Comparison of ENCODE assay signal across 14 cellular contexts in the genomic region with DNA sequence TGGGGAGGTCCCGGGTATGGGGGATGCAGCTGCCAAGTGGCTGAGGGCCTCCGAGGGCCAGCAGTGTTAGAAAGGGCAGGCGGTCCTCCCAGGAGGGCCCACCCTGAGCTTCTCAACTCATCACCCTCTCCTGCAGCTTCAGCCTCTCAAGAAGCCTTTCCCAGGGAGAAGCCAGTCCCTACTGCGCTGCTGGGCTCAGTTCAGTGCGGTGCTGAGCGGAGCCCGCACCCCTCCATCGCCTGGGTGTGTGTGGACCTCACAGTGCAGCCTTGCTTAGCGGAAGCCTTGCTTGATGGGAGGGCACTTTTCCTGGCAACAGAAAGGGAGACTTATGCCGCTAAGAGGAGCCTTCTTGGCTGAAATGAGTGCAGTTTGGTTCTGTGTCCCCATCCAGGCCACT. TPM values are rescaled to one million over a fixed set of nuclear protein-coding genes. Genes with fewer than 3 reads are reported as not detected.
DNase-seq lines count a peak whose midpoint lies in the region; ATAC-seq, FAIRE-seq and TF ChIP-seq lines count a peak whose summit lies in the region.
"Had no signal": no experiment of that assay in that cellular context is flagged by ENCODE, and none has a peak within 500 bp of the region (broad histone marks: within the 10 kb centered on the region; RNA-seq: fewer than 3 reads in every experiment).

No MANE protein-coding gene starts in this region.

- CTCF ChIA-PET in H1 (lab: Charles Lee; ENCODE audit: partially characterized antibody) = interaction anchor here (0.6 to 5.7 kb wide), 29 partner anchors 9 to 410 kb away, joined by 3 to 29 read pairs (median 4); a partner anchor contains a TSS

- no peaks in the 10 kb centered on the region for H3K9me3 Mint-ChIP-seq in H9
- H3K9me3 Mint-ChIP-seq: CD8-positive, alpha-beta T cell had no signal

- TF ChIP-seq POLR2A in H1 (IDR thresholded peaks at IDR 0.05; ENCODE audit: control extremely low read depth in 1 of 2, low read depth in 2 of 2, low read length in 2 of 2) = no peak

- H2BK20ac ChIP-seq in H1 (ENCODE audit: low read length) = no peak overlapping the region
- H2BK20ac ChIP-seq in H9 (ENCODE audit: low read depth, low read length, poor library complexity, severe bottlenecking) = no peak overlapping the region

- no peak for FAIRE-seq in H1 (lab: Jason Lieb, UNC)
- FAIRE-seq: G401.6, GM19239 had no signal

- H2BK15ac ChIP-seq in H1 (ENCODE audit: low read length) = no peak overlapping the region
- H2BK15ac ChIP-seq in H9 (ENCODE audit: low read depth, low read length) = no peak overlapping the region

- no peak overlapping the region; a peak in 1 of 7 replicates for H3K27ac Mint-ChIP-seq in H9
- H3K27ac Mint-ChIP-seq: B cell; CD8-positive, alpha-beta T cell had no signal

- TF ChIP-seq EP300 in H1 (IDR thresholded peaks at IDR 0.05; ENCODE audit: borderline replicate concordance in 1 of 2, low read depth in 2 of 2, low read length in 2 of 2) = no peak

- H3K4me3 ChIP-seq in NT2/D1 (ENCODE audit: insufficient read length, low read depth) (no peak overlapping the region), H1 (ENCODE audit: extremely low read depth in 1 of 4, insufficient read depth in 2 of 4, low read depth in 3 of 4, low read length in 4 of 4) (no peak overlapping the region), neutrophil (ENCODE audit: low read depth in 1 of 2, low read length in 1 of 2) (no peak overlapping the region)
- H3K4me3 ChIP-seq: BLaER1 treated with 17β-estradiol and CSF1 and Interleukin-3, amounts not matched to agents 10 nM and 100 nM had no signal

- H3K4me1 ChIP-seq in NT2/D1 (ENCODE audit: insufficient read depth, insufficient read length) = peaks cover 19% of the 10 kb centered on the region
- H3K4me1 ChIP-seq in H1 (replicated peaks in 1 of 4; ENCODE audit: control insufficient read depth in 3 of 4, insufficient read depth in 4 of 4, low read length in 3 of 4) = peaks cover 0 to 7% (median 2%) of the 10 kb centered on the region in 4 experiments; a peak in 5 of 7 replicates
- H3K4me1 ChIP-seq in neutrophil (ENCODE audit: control insufficient read depth in 1 of 2, insufficient read depth in 1 of 2, low read depth in 1 of 2, low read length in 1 of 2) = peaks cover 28 to 34% of the 10 kb centered on the region in 2 experiments
- H3K4me1 ChIP-seq in H9 (ENCODE audit: insufficient read depth, low read length) = no peaks in the 10 kb centered on the region

- H2BK12ac ChIP-seq in H1 (ENCODE audit: low read depth, low read length) (peak overlapping the region; percentile 29; the same call in 1 of the 2 replicates), H9 (ENCODE audit: insufficient read length, low read depth, low read length) (no peak overlapping the region)

- no peak for ATAC-seq in HG02763 (IDR thresholded peaks at IDR 0.05; ENCODE audit: unreplicated experiment)

- H4K5ac ChIP-seq in H1 (ENCODE audit: insufficient read length, low read depth, low read length) (no peak overlapping the region), H9 (ENCODE audit: insufficient read length, low read depth, low read length) (no peak overlapping the region)

- H3K27ac ChIP-seq in H1 (ENCODE audit: low read depth, low read length) (no peak overlapping the region), neutrophil (peak overlapping the region; percentile 8), H9 (ENCODE audit: insufficient read length, low read depth, low read length) (no peak overlapping the region)
- H3K27ac ChIP-seq: HL-60 had no signal

- peaks cover 0 to 8% (median 1%) of the 10 kb centered on the region in 3 experiments; a peak in 4 of 7 replicates for H3K36me3 Mint-ChIP-seq in H9 (ENCODE audit: insufficient read depth in 1 of 3, low read depth in 3 of 3)

- H2AK5ac ChIP-seq in H1 (ENCODE audit: low read depth, low read length) (0 out of 2 replicates have a peak overlapping the region, but pooled peaks have one; percentile 58), H9 (ENCODE audit: insufficient read length, low read length) (no peak overlapping the region)

- POLR2A ChIA-PET in H1 (lab: Charles Lee; ENCODE audit: partially characterized antibody) = interaction anchor here (1.2 to 9.0 kb wide), 3 partner anchors 6 to 38 kb away, joined by 3 to 77 read pairs (median 4); a partner anchor contains a TSS

- H4K20me1 ChIP-seq in H1 (replicated peaks in 1 of 2; ENCODE audit: control insufficient read depth in 1 of 2, insufficient read depth in 2 of 2, low read length in 2 of 2) (peaks cover 5 to 7% of the 10 kb centered on the region in 2 experiments), H9 (ENCODE audit: control insufficient read depth, insufficient read depth, insufficient read length) (no peaks in the 10 kb centered on the region)

- WGBS in H1 (ENCODE audit: extremely low coverage in 1 of 2, insufficient coverage in 1 of 2, insufficient read length in 1 of 2, insufficient replicate concordance in 2 of 2, low coverage in 1 of 2, low lambda C conversion rate in 2 of 2, missing lambda C conversion rate in 1 of 2), 2 experiments = 88% methylated on average over 9 of the region's 10 CpGs; no CpG with 5 or more reads in 1 of the 2 experiments
- no CpG with 5 or more reads among the region's 10 CpGs for WGBS in H9 (ENCODE audit: extremely low coverage, insufficient read length, low lambda C conversion rate)

- H2BK5ac ChIP-seq in H1 (ENCODE audit: low read depth, low read length) = no peak overlapping the region
- H2BK5ac ChIP-seq in H9 (ENCODE audit: insufficient read length, low read length) = no peak overlapping the region

- no peak overlapping the region for H3T11ph ChIP-seq in H9 (ENCODE audit: low read length)

- no peak overlapping the region for H3K4me2 ChIP-seq in H1 (ENCODE audit: insufficient read depth in 1 of 2, low read depth in 2 of 2, low read length in 2 of 2)
- no peak overlapping the region for H3K4me2 ChIP-seq in H9 (ENCODE audit: insufficient read depth, insufficient read length, low read length)

- H3K27me3 Mint-ChIP-seq in H9 (ENCODE audit: low read depth) = no peaks in the 10 kb centered on the region; the same call in 1 of the 2 replicates
- H3K27me3 Mint-ChIP-seq: B cell had no signal

- H3K4me3 Mint-ChIP-seq in H9 = no peak overlapping the region
- H3K4me3 Mint-ChIP-seq: B cell; CD8-positive, alpha-beta T cell had no signal

- H3K27me3 ChIP-seq in NT2/D1 (ENCODE audit: insufficient read depth, insufficient read length) (no peaks in the 10 kb centered on the region), H1 (replicated peaks in 1 of 4; ENCODE audit: control insufficient read depth in 3 of 4, extremely low read depth in 1 of 4, insufficient read depth in 3 of 4, low read length in 3 of 4) (no peaks in the 10 kb centered on the region), neutrophil (no peaks in the 10 kb centered on the region), H9 (ENCODE audit: insufficient read depth, low read length) (no peaks in the 10 kb centered on the region)
- H3K27me3 ChIP-seq: BLaER1 treated with 17β-estradiol and CSF1 and Interleukin-3, amounts not matched to agents 10 nM and 100 nM had no signal

- DNase-seq in NT2/D1 (ENCODE audit: low read depth, low spot score) = no peak
- DNase-seq in H1 (ENCODE audit: low read depth in 1 of 2, low spot score in 2 of 2) = no peak
- no peak for DNase-seq in H9
- DNase-seq: DMS 273 treated with DMSO at 0.1 percent for 48 hours, HCEC 1CT, IMR-90 had no signal

- no peaks in the 10 kb centered on the region for H3K9me3 ChIP-seq in NT2/D1 (ENCODE audit: insufficient read depth, low read length)
- no peaks in the 10 kb centered on the region for H3K9me3 ChIP-seq in H1 (ENCODE audit: insufficient read depth in 2 of 2, low read depth in 1 of 2, low read length in 1 of 2)
- no peaks in the 10 kb centered on the region for H3K9me3 ChIP-seq in neutrophil
- no peaks in the 10 kb centered on the region for H3K9me3 ChIP-seq in H9 (ENCODE audit: control insufficient read depth, low read depth, low read length)

- H3K79me1 ChIP-seq in H1 (ENCODE audit: low read depth, low read length) (no peaks in the 10 kb centered on the region), H9 (ENCODE audit: insufficient read depth, low read depth, low read length, poor library complexity, severe bottlenecking) (no peaks in the 10 kb centered on the region)

- H3K36me3 ChIP-seq in NT2/D1 (ENCODE audit: insufficient read depth, insufficient read length, low read length) (peaks cover 16% of the 10 kb centered on the region), H1 (ENCODE audit: control insufficient read depth in 2 of 4, insufficient read depth in 4 of 4, low read length in 3 of 4) (peaks cover 0 to 5% (median 0%) of the 10 kb centered on the region in 4 experiments; a peak in 1 of 8 replicates), neutrophil (peaks cover 60% of the 10 kb centered on the region)

- H4K8ac ChIP-seq in H1 (ENCODE audit: extremely low read depth, insufficient read depth, low read length) (peak overlapping the region; percentile 28; the same call in 1 of the 2 replicates), H9 (replicated peaks; ENCODE audit: insufficient read length, low read depth, low read length) (no peak overlapping the region)

- H4K91ac ChIP-seq in H1 (replicated peaks; ENCODE audit: insufficient read length, low read length) (no peak overlapping the region), H9 (ENCODE audit: insufficient read length, low read depth, low read length) (no peak overlapping the region)

- H3K9ac ChIP-seq in NT2/D1 (ENCODE audit: insufficient read length, low read depth) (peak overlapping the region; percentile 26), H1 (replicated peaks in 1 of 4; ENCODE audit: extremely low read depth in 1 of 4, low read depth in 3 of 4, low read length in 3 of 4) (peak overlapping the region in 1 of 4 experiments; percentile 15; a peak in 1 of 7 replicates), H9 (ENCODE audit: extremely low read depth, insufficient read length, low read length) (no peak overlapping the region)

- H3K56ac ChIP-seq in H1 (replicated peaks; ENCODE audit: insufficient read length, low read depth, low read length) (no peak overlapping the region), H9 (ENCODE audit: insufficient read length, low read depth, low read length) (no peak overlapping the region)

- TF ChIP-seq RAD21 in H1 (IDR thresholded peaks at IDR 0.05 in 1 of 2, conservative IDR thresholded peaks at IDR 0.05 in 1 of 2; ENCODE audit: low read depth in 2 of 2, low read length in 2 of 2) = no peak

- H3K79me2 ChIP-seq in H1 (ENCODE audit: control insufficient read depth in 1 of 2, insufficient read depth in 2 of 2, low read length in 2 of 2) = peaks cover 0 to 13% of the 10 kb centered on the region in 2 experiments; a peak in 2 of 4 replicates
- peaks cover 3% of the 10 kb centered on the region; the same call in 1 of the 2 replicates for H3K79me2 ChIP-seq in H9 (ENCODE audit: insufficient read depth, low read length)

- no peak for TF ChIP-seq CTCF in H1 (IDR thresholded peaks at IDR 0.05; ENCODE audit: control extremely low read depth in 1 of 3, insufficient read depth in 1 of 3, low read depth in 1 of 3, low read length in 3 of 3)
- no peak for TF ChIP-seq CTCF in neutrophil (IDR thresholded peaks at IDR 0.05)
- no peak for TF ChIP-seq CTCF in H9 (conservative IDR thresholded peaks at IDR 0.05)

- H3K14ac ChIP-seq in H1 (ENCODE audit: insufficient read length) (no peak overlapping the region), H9 (ENCODE audit: insufficient read depth, low read length) (no peak overlapping the region; the same call in 1 of the 2 replicates)

- no peak overlapping the region for H2BK120ac ChIP-seq in H1 (replicated peaks; ENCODE audit: low read depth, low read length)
- H2BK120ac ChIP-seq in H9 (ENCODE audit: low read depth, low read length, poor library complexity, severe bottlenecking) = no peak overlapping the region

- H2AFZ ChIP-seq in H1 (ENCODE audit: low read length) (no peak overlapping the region), H9 (ENCODE audit: low read length) (no peak overlapping the region)

- H3K23me2 ChIP-seq in H1 (ENCODE audit: low read depth, low read length) (peaks cover 10% of the 10 kb centered on the region), H9 (ENCODE audit: insufficient read length, low read depth, low read length, poor library complexity, severe bottlenecking) (peaks cover 7% of the 10 kb centered on the region)

- H3K18ac ChIP-seq in H1 (ENCODE audit: extremely low read depth, low read length) (no peak overlapping the region), H9 (ENCODE audit: insufficient read length, low read depth, low read length) (no peak overlapping the region)

- H3K4me1 Mint-ChIP-seq in H9 = peaks cover 4 to 7% of the 10 kb centered on the region in 2 experiments; a peak in 3 of 4 replicates

- no peak overlapping the region for H3K4ac ChIP-seq in H1 (replicated peaks; ENCODE audit: insufficient read length, low read depth, low read length)
- H3K4ac ChIP-seq in H9 (ENCODE audit: low read depth, low read length) = no peak overlapping the region

- H3K23ac ChIP-seq in H1 (ENCODE audit: insufficient read length) = no peak overlapping the region
- no peak overlapping the region for H3K23ac ChIP-seq in H9 (ENCODE audit: insufficient read length, low read depth, low read length)

RNA-seq across cellular contexts. Expression of a gene that starts 3.5 kb away (rescaled TPM):
- total RNA-seq in H1 (2021; fragmentation: NEBNext Ultra II Directional; extraction: Animal tissue kit (Norgen Biotek cat#: 25700)) = 221 and 244 TPM in 2 replicates
- 267 and 272 TPM in 2 replicates for polyA plus RNA-seq in H1 (2011; rRNA removed)
- polyA plus RNA-seq in H1 (2011; cell fraction: cytosol; rRNA removed) = 183 TPM
- 229 TPM for polyA plus RNA-seq in H1 (2011; cell fraction: nucleus; rRNA removed)
- 277 to 336 TPM (median 307 TPM) in 4 replicates for polyA plus RNA-seq in H1 (2012, experiment 1 of 2)
- 319 TPM for polyA plus RNA-seq in H1 (2012, experiment 2 of 2)
- 268 TPM for polyA plus RNA-seq in H1 (2013, experiment 1 of 2)
- 292 TPM for polyA plus RNA-seq in H1 (2013, experiment 2 of 2)
- 35.1 and 46.4 TPM in 2 replicates for polyA minus RNA-seq in H1 (2011; rRNA and poly(A)+ RNA removed)
- polyA minus RNA-seq in H1 (2011; cell fraction: cytosol; rRNA and poly(A)+ RNA removed) = 153 TPM
- 113 TPM for polyA minus RNA-seq in H1 (2011; cell fraction: nucleus; rRNA and poly(A)+ RNA removed)
- total RNA-seq in H9 (2021) = 246 and 254 TPM in 2 replicates

RNA-seq across cellular contexts. Expression of a gene that starts 11.6 kb away (rescaled TPM):
- 95.4 and 96.5 TPM in 2 replicates for total RNA-seq in H1 (2021; fragmentation: NEBNext Ultra II Directional; extraction: Animal tissue kit (Norgen Biotek cat#: 25700))
- polyA plus RNA-seq in H1 (2011; rRNA removed) = 76.7 and 141 TPM in 2 replicates
- polyA plus RNA-seq in H1 (2011; cell fraction: cytosol; rRNA removed) = 58.9 TPM
- polyA plus RNA-seq in H1 (2011; cell fraction: nucleus; rRNA removed) = 87.0 TPM
- 38.0 to 88.5 TPM (median 80.4 TPM) in 4 replicates for polyA plus RNA-seq in H1 (2012, experiment 1 of 2)
- 81.9 TPM for polyA plus RNA-seq in H1 (2012, experiment 2 of 2)
- polyA plus RNA-seq in H1 (2013, experiment 1 of 2) = 43.2 TPM
- 40.8 TPM for polyA plus RNA-seq in H1 (2013, experiment 2 of 2)
- 33.2 and 36.2 TPM in 2 replicates for polyA minus RNA-seq in H1 (2011; rRNA and poly(A)+ RNA removed)
- polyA minus RNA-seq in H1 (2011; cell fraction: cytosol; rRNA and poly(A)+ RNA removed) = 144 TPM
- 89.1 TPM for polyA minus RNA-seq in H1 (2011; cell fraction: nucleus; rRNA and poly(A)+ RNA removed)
- total RNA-seq in H9 (2021) = 74.1 and 79.7 TPM in 2 replicates

RNA-seq across cellular contexts. Expression of a gene that starts 30.2 kb away (rescaled TPM):
- total RNA-seq in H1 (2021; fragmentation: NEBNext Ultra II Directional; extraction: Animal tissue kit (Norgen Biotek cat#: 25700)) = 63.6 and 67.5 TPM in 2 replicates
- 42.3 and 62.6 TPM in 2 replicates for polyA plus RNA-seq in H1 (2011; rRNA removed)
- 43.1 TPM for polyA plus RNA-seq in H1 (2011; cell fraction: cytosol; rRNA removed)
- 361 TPM for polyA plus RNA-seq in H1 (2011; cell fraction: nucleus; rRNA removed)
- 37.5 to 75.6 TPM (median 65.9 TPM) in 4 replicates for polyA plus RNA-seq in H1 (2012, experiment 1 of 2)
- polyA plus RNA-seq in H1 (2012, experiment 2 of 2) = 43.7 TPM
- polyA plus RNA-seq in H1 (2013, experiment 1 of 2) = 76.1 TPM
- polyA plus RNA-seq in H1 (2013, experiment 2 of 2) = 73.2 TPM
- polyA minus RNA-seq in H1 (2011; rRNA and poly(A)+ RNA removed) = 19.7 and 34.2 TPM in 2 replicates
- polyA minus RNA-seq in H1 (2011; cell fraction: cytosol; rRNA and poly(A)+ RNA removed) = 33.0 TPM
- 63.0 TPM for polyA minus RNA-seq in H1 (2011; cell fraction: nucleus; rRNA and poly(A)+ RNA removed)
- total RNA-seq in H9 (2021) = 67.8 and 71.1 TPM in 2 replicates

RNA-seq across cellular contexts. Expression of a gene that starts 41.5 kb away (rescaled TPM):
- 17.8 and 22.4 TPM in 2 replicates for total RNA-seq in H1 (2021; fragmentation: NEBNext Ultra II Directional; extraction: Animal tissue kit (Norgen Biotek cat#: 25700))
- polyA plus RNA-seq in H1 (2011; rRNA removed) = 8.9 and 12.7 TPM in 2 replicates
- 9.8 TPM for polyA plus RNA-seq in H1 (2011; cell fraction: cytosol; rRNA removed)
- 28.1 TPM for polyA plus RNA-seq in H1 (2011; cell fraction: nucleus; rRNA removed)
- polyA plus RNA-seq in H1 (2012, experiment 1 of 2) = 15.7 to 17.2 TPM (median 16.7 TPM) in 4 replicates
- polyA plus RNA-seq in H1 (2012, experiment 2 of 2) = 11.6 TPM
- polyA plus RNA-seq in H1 (2013, experiment 1 of 2) = 14.6 TPM
- 15.0 TPM for polyA plus RNA-seq in H1 (2013, experiment 2 of 2)
- 7.5 and 10.5 TPM in 2 replicates for polyA minus RNA-seq in H1 (2011; rRNA and poly(A)+ RNA removed)
- polyA minus RNA-seq in H1 (2011; cell fraction: cytosol; rRNA and poly(A)+ RNA removed) = 10.6 TPM
- polyA minus RNA-seq in H1 (2011; cell fraction: nucleus; rRNA and poly(A)+ RNA removed) = 22.3 TPM
- 20.0 and 20.3 TPM in 2 replicates for total RNA-seq in H9 (2021)

RNA-seq across cellular contexts. Expression of a gene that starts 41.7 kb away (rescaled TPM):
- 94.0 and 98.7 TPM in 2 replicates for total RNA-seq in H1 (2021; fragmentation: NEBNext Ultra II Directional; extraction: Animal tissue kit (Norgen Biotek cat#: 25700))
- polyA plus RNA-seq in H1 (2011; rRNA removed) = 113 and 133 TPM in 2 replicates
- 98.2 TPM for polyA plus RNA-seq in H1 (2011; cell fraction: cytosol; rRNA removed)
- polyA plus RNA-seq in H1 (2011; cell fraction: nucleus; rRNA removed) = 131 TPM
- 129 to 276 TPM (median 222 TPM) in 4 replicates for polyA plus RNA-seq in H1 (2012, experiment 1 of 2)
- polyA plus RNA-seq in H1 (2012, experiment 2 of 2) = 213 TPM
- 84.6 TPM for polyA plus RNA-seq in H1 (2013, experiment 1 of 2)
- 84.6 TPM for polyA plus RNA-seq in H1 (2013, experiment 2 of 2)
- polyA minus RNA-seq in H1 (2011; rRNA and poly(A)+ RNA removed) = 61.8 and 63.2 TPM in 2 replicates
- 31.9 TPM for polyA minus RNA-seq in H1 (2011; cell fraction: cytosol; rRNA and poly(A)+ RNA removed)
- 47.8 TPM for polyA minus RNA-seq in H1 (2011; cell fraction: nucleus; rRNA and poly(A)+ RNA removed)
- 90.3 and 102 TPM in 2 replicates for total RNA-seq in H9 (2021)
